ENCODE assay signal across 14 cellular contexts in the genomic region with DNA sequence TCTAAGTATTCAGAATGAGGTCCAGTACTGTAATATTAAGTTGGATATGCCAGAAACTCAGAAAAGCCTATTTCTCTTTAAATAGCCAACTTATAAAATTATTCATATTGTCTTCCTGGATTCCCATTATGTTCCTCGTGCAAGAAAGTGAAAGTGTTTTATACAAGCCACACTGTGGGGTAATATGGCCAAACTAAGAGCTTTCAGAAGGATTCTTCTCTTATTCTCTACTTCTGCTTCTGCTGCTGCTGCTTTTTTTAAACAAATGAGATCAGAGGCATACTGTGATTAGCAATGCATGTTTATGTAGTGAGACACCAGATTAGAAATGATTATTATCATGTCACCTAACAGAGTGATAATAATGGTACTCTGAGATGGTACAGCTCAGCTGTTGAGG.
A peak's percentile ranks its signal among the peaks of the same experiment; 100 is the strongest.
DNase-seq lines count a peak whose midpoint lies in the region; ATAC-seq and TF ChIP-seq lines count a peak whose summit lies in the region.
"Had no signal": no experiment of that assay in that cellular context is flagged by ENCODE, and none has a peak within 500 bp of the region (broad histone marks: within the 10 kb centered on the region; RNA-seq: fewer than 3 reads in every experiment).

No MANE protein-coding gene starts in this region.

- DNase-seq in CD14-positive monocyte (ENCODE audit: low spot score) (no peak), putamen (ENCODE audit: low spot score) (no peak), NCI-H1417 (lab: John Stamatoyannopoulos, UW) (no peak), OCI-M2 (lab: John Stamatoyannopoulos, UW; ENCODE audit: unreplicated experiment) (no peak)
- DNase-seq in Jurkat, Clone E6-1 (ENCODE audit: low read depth, low spot score), result no peak
- DNase-seq: erythroblast; Karpas-422; NCI-H2171; stimulated activated CD4-positive, alpha-beta T cell treated with anti-CD3 and anti-CD28 coated beads, Interleukin-4, amount 100 ng/mL, for 1 hour had no signal

- intact Hi-C loops in CD14-positive monocyte (cut with micrococcal nuclease), result no loop called here

- TF ChIP-seq CTCF in CD14-positive monocyte (IDR thresholded peaks at IDR 0.05), result no peak

- peak overlapping the region; percentile 4 for H3K27ac ChIP-seq in muscle layer of duodenum (ENCODE audit: low read length)
- H3K27ac ChIP-seq: cardiac muscle cell had no signal

- no peaks in the 10 kb centered on the region for H3K9me3 ChIP-seq in muscle layer of duodenum (ENCODE audit: control insufficient read depth in 1 of 2, low read length in 2 of 2)

- ATAC-seq in activated T-helper 17 cell treated with anti-CD3 and anti-CD28 coated beads, Interleukin-2, amount 50 U/mL, for 72 hours (replicated peaks), result no peak
- ATAC-seq: Panc1 had no signal

- no peaks in the 10 kb centered on the region for H3K4me1 ChIP-seq in muscle layer of duodenum (ENCODE audit: control insufficient read depth in 1 of 2, insufficient read depth in 2 of 2, low read length in 2 of 2)

- peaks cover 16% of the 10 kb centered on the region for H3K4me1 Mint-ChIP-seq in CD14-positive monocyte
- peaks cover 19% of the 10 kb centered on the region for H3K4me1 Mint-ChIP-seq in activated T-helper 17 cell treated with anti-CD3 and anti-CD28 coated beads, Interleukin-2, amount 50 U/mL, for 72 hours

- H3K36me3 Mint-ChIP-seq in CD14-positive monocyte, result no peaks in the 10 kb centered on the region
- H3K36me3 Mint-ChIP-seq in activated T-helper 17 cell treated with anti-CD3 and anti-CD28 coated beads, Interleukin-2, amount 50 U/mL, for 72 hours (ENCODE audit: low read depth), result no peaks in the 10 kb centered on the region

- H3K9me3 Mint-ChIP-seq in CD14-positive monocyte, result peaks cover 0 to 9% (median 0%) of the 10 kb centered on the region in 7 donors
- H3K9me3 Mint-ChIP-seq in activated T-helper 17 cell treated with anti-CD3 and anti-CD28 coated beads, Interleukin-2, amount 50 U/mL, for 72 hours, result peaks cover 9% of the 10 kb centered on the region

- peak overlapping the region in 2 of 7 donors; percentile 27 to 55 for H3K27ac Mint-ChIP-seq in CD14-positive monocyte
- H3K27ac Mint-ChIP-seq in activated T-helper 17 cell treated with anti-CD3 and anti-CD28 coated beads, Interleukin-2, amount 50 U/mL, for 72 hours, result no peak overlapping the region
- H3K27ac Mint-ChIP-seq: stimulated activated naive CD8-positive, alpha-beta T cell treated with anti-CD3 and anti-CD28 coated beads, Interleukin-15, Interleukin-2, amounts not matched to agents 100 ng/mL and 50 ng/mL, for 24 hours had no signal

- H3K36me3 ChIP-seq in muscle layer of duodenum (ENCODE audit: control insufficient read depth in 1 of 2, insufficient read depth in 2 of 2, low read length in 2 of 2), result no peaks in the 10 kb centered on the region
- H3K36me3 ChIP-seq: cardiac muscle cell had no signal

- H3K4me3 ChIP-seq in Jurkat, Clone E6-1 (ENCODE audit: low read length), result peak overlapping the region; percentile 2; the same call in 1 of the 2 replicates
- H3K4me3 ChIP-seq in muscle layer of duodenum (ENCODE audit: low read depth in 1 of 2, low read length in 2 of 2), result peak overlapping the region; percentile 25 to 41
- H3K4me3 ChIP-seq: cardiac muscle cell had no signal

- H3K27me3 Mint-ChIP-seq in CD14-positive monocyte (ENCODE audit: low read depth in 3 of 3), result no peaks in the 10 kb centered on the region
- peaks cover 4% of the 10 kb centered on the region for H3K27me3 Mint-ChIP-seq in activated T-helper 17 cell treated with anti-CD3 and anti-CD28 coated beads, Interleukin-2, amount 50 U/mL, for 72 hours
- H3K27me3 Mint-ChIP-seq: stimulated activated naive CD8-positive, alpha-beta T cell treated with anti-CD3 and anti-CD28 coated beads, Interleukin-15, Interleukin-2, amounts not matched to agents 100 ng/mL and 50 ng/mL, for 24 hours had no signal

- no peaks in the 10 kb centered on the region for H3K27me3 ChIP-seq in muscle layer of duodenum (ENCODE audit: low read depth, low read length)
- H3K27me3 ChIP-seq: cardiac muscle cell had no signal

- peak overlapping the region; percentile 59 to 77 for H3K4me3 Mint-ChIP-seq in CD14-positive monocyte
- H3K4me3 Mint-ChIP-seq in activated T-helper 17 cell treated with anti-CD3 and anti-CD28 coated beads, Interleukin-2, amount 50 U/mL, for 72 hours, result peak overlapping the region; percentile 36
- H3K4me3 Mint-ChIP-seq: stimulated activated naive CD8-positive, alpha-beta T cell treated with anti-CD3 and anti-CD28 coated beads, Interleukin-15, Interleukin-2, amounts not matched to agents 100 ng/mL and 50 ng/mL, for 24 hours had no signal
